20 cellular contexts compared by ENCODE assay signal in genomic region chr4:149605601-149606378, GRCh38.
DNase-seq lines count a peak whose midpoint lies in the region; ATAC-seq and TF ChIP-seq lines count a peak whose summit lies in the region.
"Had no signal": no experiment of that assay in that cellular context is flagged by ENCODE, and none has a peak within 500 bp of the region (broad histone marks: within the 10 kb centered on the region; RNA-seq: fewer than 3 reads in every experiment).

No MANE protein-coding gene starts in this region.

- POLR2A ChIA-PET in activated CD4-positive, alpha-beta T cell treated with anti-CD3 and anti-CD28 coated beads, Interleukin-2, amount 10 ng/mL, durations not matched to agents 7 days and 5 days (lab: Charles Lee) = no interaction called here

- no peak overlapping the region for H3K27ac ChIP-seq in GM23338 (ENCODE audit: low read depth)
- H3K27ac ChIP-seq in RWPE2 (ENCODE audit: poor library complexity, severe bottlenecking) = no peak overlapping the region
- H3K27ac ChIP-seq: gastrocnemius medialis, HL-60, upper lobe of right lung had no signal

- ATAC-seq in GM23338 (peak; percentile 54; the same call in 2 of the 3 replicates), RWPE2 (ENCODE audit: low read depth) (0 out of 3 replicates have a peak, but pooled peaks have one; percentile 12), GM19395 (IDR thresholded peaks at IDR 0.05; ENCODE audit: unreplicated experiment) (no peak)
- ATAC-seq: gastrocnemius medialis; Panc1; stimulated activated effector memory CD8-positive, alpha-beta T cell treated with anti-CD3 and anti-CD28 coated beads, Interleukin-12 subunit alpha, Interleukin-12 subunit beta, amount 100 ng/mL, for 72 hours; upper lobe of right lung had no signal

- no peaks in the 10 kb centered on the region for H3F3A ChIP-seq in GM23338 (replicated peaks; ENCODE audit: low read depth)

- no peaks in the 10 kb centered on the region; the same call in 2 of the 3 replicates for H3K36me3 Mint-ChIP-seq in GM23338 (ENCODE audit: low read depth)
- H3K36me3 Mint-ChIP-seq in activated CD4-positive, alpha-beta T cell treated with anti-CD3 and anti-CD28 coated beads, Interleukin-2, amount 10 ng/mL, durations not matched to agents 7 days and 5 days (ENCODE audit: low read depth) = no peaks in the 10 kb centered on the region
- H3K36me3 Mint-ChIP-seq: stimulated activated effector memory CD8-positive, alpha-beta T cell treated with anti-CD3 and anti-CD28 coated beads, Interleukin-12 subunit alpha, Interleukin-12 subunit beta, amount 100 ng/mL, for 72 hours had no signal

- H3K4me1 Mint-ChIP-seq in GM23338 = peaks cover 6% of the 10 kb centered on the region; the same call in 2 of the 3 replicates
- H3K4me1 Mint-ChIP-seq in activated CD4-positive, alpha-beta T cell treated with anti-CD3 and anti-CD28 coated beads, Interleukin-2, amount 10 ng/mL, durations not matched to agents 7 days and 5 days = no peaks in the 10 kb centered on the region
- H3K4me1 Mint-ChIP-seq: stimulated activated effector memory CD8-positive, alpha-beta T cell treated with anti-CD3 and anti-CD28 coated beads, Interleukin-12 subunit alpha, Interleukin-12 subunit beta, amount 100 ng/mL, for 72 hours had no signal

- H3K4me3 Mint-ChIP-seq in GM23338 = no peak overlapping the region
- H3K4me3 Mint-ChIP-seq in activated CD4-positive, alpha-beta T cell treated with anti-CD3 and anti-CD28 coated beads, Interleukin-2, amount 10 ng/mL, durations not matched to agents 7 days and 5 days = no peak overlapping the region
- H3K4me3 Mint-ChIP-seq: activated naive CD4-positive, alpha-beta T cell treated with anti-CD3 and anti-CD28 coated beads for 36 hours; stimulated activated effector memory CD8-positive, alpha-beta T cell treated with anti-CD3 and anti-CD28 coated beads, Interleukin-12 subunit alpha, Interleukin-12 subunit beta, amount 100 ng/mL, for 72 hours had no signal

- no peaks in the 10 kb centered on the region for H3K36me3 ChIP-seq in GM23338 (ENCODE audit: insufficient read depth)
- H3K36me3 ChIP-seq in RWPE2 (ENCODE audit: low read depth) = no peaks in the 10 kb centered on the region
- H3K36me3 ChIP-seq: gastrocnemius medialis, upper lobe of right lung had no signal

- H4K20me1 ChIP-seq in GM23338 (replicated peaks; ENCODE audit: insufficient read depth) = no peaks in the 10 kb centered on the region

- peak overlapping the region; percentile 77 for H2AFZ ChIP-seq in GM23338

- peak overlapping the region; percentile 55; the same call in 1 of the 2 replicates for H3K27ac Mint-ChIP-seq in GM23338
- no peak overlapping the region for H3K27ac Mint-ChIP-seq in activated CD4-positive, alpha-beta T cell treated with anti-CD3 and anti-CD28 coated beads, Interleukin-2, amount 10 ng/mL, durations not matched to agents 7 days and 5 days
- H3K27ac Mint-ChIP-seq: activated naive CD4-positive, alpha-beta T cell treated with anti-CD3 and anti-CD28 coated beads for 36 hours; stimulated activated effector memory CD8-positive, alpha-beta T cell treated with anti-CD3 and anti-CD28 coated beads, Interleukin-12 subunit alpha, Interleukin-12 subunit beta, amount 100 ng/mL, for 72 hours had no signal

- CTCF ChIA-PET in activated CD4-positive, alpha-beta T cell treated with anti-CD3 and anti-CD28 coated beads, Interleukin-2, amount 10 ng/mL, durations not matched to agents 7 days and 5 days (lab: Charles Lee) = no interaction called here

- no peaks in the 10 kb centered on the region for H3K9me3 ChIP-seq in RWPE2 (ENCODE audit: severe bottlenecking)
- H3K9me3 ChIP-seq: gastrocnemius medialis, upper lobe of right lung had no signal

- H3K9me2 ChIP-seq in GM23338 (ENCODE audit: insufficient read depth) = no peaks in the 10 kb centered on the region

- no peak overlapping the region for H3K4me3 ChIP-seq in GM23338
- H3K4me3 ChIP-seq in RWPE2 (ENCODE audit: severe bottlenecking) = no peak overlapping the region
- H3K4me3 ChIP-seq: gastrocnemius medialis, upper lobe of right lung had no signal

- H3K27me3 Mint-ChIP-seq in GM23338 (ENCODE audit: insufficient read depth, low read depth, poor library complexity) = peaks cover 3% of the 10 kb centered on the region
- no peaks in the 10 kb centered on the region for H3K27me3 Mint-ChIP-seq in activated CD4-positive, alpha-beta T cell treated with anti-CD3 and anti-CD28 coated beads, Interleukin-2, amount 10 ng/mL, durations not matched to agents 7 days and 5 days

- no peak for TF ChIP-seq CTCF in GM23338 (conservative IDR thresholded peaks at IDR 0.05; ENCODE audit: low read depth in 2 of 2)
- no peak for TF ChIP-seq CTCF in RWPE2 (IDR thresholded peaks at IDR 0.05; ENCODE audit: poor library complexity, severe bottlenecking)

- no peaks in the 10 kb centered on the region; the same call in 2 of the 3 replicates for H3K9me3 Mint-ChIP-seq in GM23338
- peaks cover 2% of the 10 kb centered on the region for H3K9me3 Mint-ChIP-seq in activated CD4-positive, alpha-beta T cell treated with anti-CD3 and anti-CD28 coated beads, Interleukin-2, amount 10 ng/mL, durations not matched to agents 7 days and 5 days

- no peaks in the 10 kb centered on the region for H3K79me2 ChIP-seq in GM23338 (replicated peaks; ENCODE audit: insufficient read depth)

- DNase-seq in GM23338 (ENCODE audit: low spot score) (peak; percentile 12), RWPE2 (ENCODE audit: low spot score) (no peak), fibroblast of peridontal ligament (ENCODE audit: extremely low read depth) (peak; percentile 17), posterior vena cava (ENCODE audit: low spot score) (peak; percentile 56), T-helper 9 cell (no peak)
- DNase-seq in activated CD4-positive, alpha-beta T cell treated with anti-CD3 and anti-CD28 coated beads, Interleukin-2, amount 10 ng/mL, durations not matched to agents 7 days and 5 days = no peak
- DNase-seq: activated naive CD4-positive, alpha-beta T cell treated with anti-CD3 and anti-CD28 coated beads for 36 hours; C1 segment of cervical spinal cord; DMS79 treated with DMSO at 0.1 percent for 48 hours; gastrocnemius medialis; Karpas-422; midbrain; NCI-H187; NCI-H510A; occipital lobe; upper lobe of right lung had no signal

- H3K4me1 ChIP-seq in GM23338 (ENCODE audit: insufficient read depth) (no peaks in the 10 kb centered on the region), RWPE2 (ENCODE audit: insufficient read depth, poor library complexity, severe bottlenecking) (no peaks in the 10 kb centered on the region)
- H3K4me1 ChIP-seq: gastrocnemius medialis, upper lobe of right lung had no signal

- H3K4me2 ChIP-seq in GM23338 = no peak overlapping the region

- intact Hi-C loops in posterior vena cava (cut with DNase I) = no loop called here

- H3K27me3 ChIP-seq in GM23338 (ENCODE audit: insufficient read depth) = no peaks in the 10 kb centered on the region
- H3K27me3 ChIP-seq in RWPE2 (ENCODE audit: insufficient read depth, poor library complexity, severe bottlenecking) = no peaks in the 10 kb centered on the region
- H3K27me3 ChIP-seq: gastrocnemius medialis, upper lobe of right lung had no signal

TF ChIP-seq in GM23338, 12 proteins besides CTCF, POLR2A, EP300 and RAD21 (continues in another document):
- TF ChIP-seq ETS1 (IDR thresholded peaks at IDR 0.05) (no peak), NANOG (IDR thresholded peaks at IDR 0.05; ENCODE audit: borderline replicate concordance) (no peak), STAT1 (IDR thresholded peaks at IDR 0.05; ENCODE audit: unreplicated experiment) (no peak)

Comparison
In these comparisons a context has a peak if more than half of its experiments do, and no peak if none do; other contexts are left out.
1. DNase-seq: peak in GM23338 (single experiment), fibroblast of peridontal ligament (single experiment) and posterior vena cava (single experiment); none in RWPE2 (single experiment), activated CD4-positive, alpha-beta T cell treated with anti-CD3 and anti-CD28 coated beads, Interleukin-2, amount 10 ng/mL, durations not matched to agents 7 days and 5 days (single experiment) and T-helper 9 cell (single experiment).